13 cellular contexts compared by ENCODE assay signal in genomic region chr20:4633780-4634179, GRCh38. TPM values are rescaled to one million over a fixed set of nuclear protein-coding genes. Genes with fewer than 3 reads are reported as not detected.
A peak's percentile ranks its signal among the peaks of the same experiment; 100 is the strongest.
DNase-seq lines count a peak whose midpoint lies in the region; ATAC-seq and TF ChIP-seq lines count a peak whose summit lies in the region.
"Had no signal": no experiment of that assay in that cellular context is flagged by ENCODE, and none has a peak within 500 bp of the region (broad histone marks: within the 10 kb centered on the region; RNA-seq: fewer than 3 reads in every experiment).

No MANE protein-coding gene starts in this region.

- H3K4me2 ChIP-seq in PC-9 = peak overlapping the region; percentile 54
- H3K4me2 ChIP-seq: neural progenitor cell had no signal

- H4K20me1 ChIP-seq in PC-9 (ENCODE audit: insufficient read depth) = no peaks in the 10 kb centered on the region

- peak; percentile 61 for DNase-seq in Daoy (ENCODE audit: low read depth)
- peak; percentile 28 to 94 for DNase-seq in PC-9
- DNase-seq in epithelial cell of proximal tubule (ENCODE audit: low read depth) = peak; percentile 26
- peak; percentile 79 for DNase-seq in non-pigmented ciliary epithelial cell (ENCODE audit: low read depth)
- no peak for DNase-seq in activated CD4-positive, CD25-positive, alpha-beta regulatory T cell (lab: John Stamatoyannopoulos, UW)
- DNase-seq in NCI-H1930 (lab: John Stamatoyannopoulos, UW) = no peak
- DNase-seq: caudate nucleus, DMS153, H9, transverse colon had no signal

- H3K4me1 ChIP-seq in PC-9 (replicated peaks; ENCODE audit: insufficient read depth) = peaks cover 23% of the 10 kb centered on the region
- H3K4me1 ChIP-seq: neural progenitor cell, transverse colon had no signal

- peak overlapping the region; percentile 71 for H3K27ac ChIP-seq in PC-9
- H3K27ac ChIP-seq: neural progenitor cell, transverse colon had no signal

- BruUV-seq in PC-9 (replicated peaks; lab: Mats Ljungman, UMichigan) = no TSS peak

- POLR2A ChIA-PET in PC-9 (lab: Charles Lee; ENCODE audit: unreplicated experiment) = interaction anchor here (0.6 kb wide), 2 partner anchors 22 to 34 kb away, joined by 5 to 6 read pairs; no protein-coding TSS in a partner anchor

- TF ChIP-seq CTCF in PC-9 (conservative IDR thresholded peaks at IDR 0.05) (no peak), epithelial cell of proximal tubule (conservative IDR thresholded peaks at IDR 0.05; ENCODE audit: low read depth, low read length) (no peak)

- no peaks in the 10 kb centered on the region for H3K79me2 ChIP-seq in PC-9 (ENCODE audit: low read depth)

- no peaks in the 10 kb centered on the region for H3K9me2 ChIP-seq in PC-9 (ENCODE audit: insufficient read depth)

- no peaks in the 10 kb centered on the region for H3K36me3 ChIP-seq in PC-9 (ENCODE audit: low read depth)
- H3K36me3 ChIP-seq: neural progenitor cell, transverse colon had no signal

- H3K9me3 ChIP-seq in PC-9 (ENCODE audit: insufficient read depth, low read depth) = no peaks in the 10 kb centered on the region
- H3K9me3 ChIP-seq: transverse colon had no signal

- H3K27me3 ChIP-seq in PC-9 (ENCODE audit: insufficient read depth, low read depth) = no peaks in the 10 kb centered on the region
- H3K27me3 ChIP-seq: neural progenitor cell, transverse colon had no signal

- peaks cover 15% of the 10 kb centered on the region for H3F3A ChIP-seq in PC-9 (ENCODE audit: insufficient read depth, low read depth)

- ATAC-seq in HG02642 (IDR thresholded peaks at IDR 0.05; ENCODE audit: poor library complexity, unreplicated experiment) (no peak), HG03039 (IDR thresholded peaks at IDR 0.05; ENCODE audit: unreplicated experiment) (no peak)

- H3K4me3 ChIP-seq in PC-9 (no peak overlapping the region), epithelial cell of proximal tubule (ENCODE audit: low read depth, low read length) (no peak overlapping the region)
- H3K4me3 ChIP-seq: neural progenitor cell, transverse colon had no signal

- intact Hi-C loops in PC-9 (cut with micrococcal nuclease; ENCODE audit: unreplicated experiment) = loop anchor here (5.0 kb wide), 1 partner anchor 44 kb away; no protein-coding TSS in a partner anchor

- H2AFZ ChIP-seq in PC-9 = no peak overlapping the region
- H2AFZ ChIP-seq: neural progenitor cell had no signal

- CTCF ChIA-PET in PC-9 (lab: Charles Lee) = no interaction called here

RNA-seq across cellular contexts. Expression of gene PRNP, which starts 52.5 kb away (rescaled TPM):
- total RNA-seq in Daoy (2014; rRNA removed; shearing (Covaris generic)) = 54.9 and 64.8 TPM in 2 replicates
- total RNA-seq in PC-9 (2021) = 101 and 147 TPM in 2 replicates
- 55.0 and 60.2 TPM in 2 replicates for total RNA-seq in epithelial cell of proximal tubule

Comparison
In these comparisons a context has a peak if more than half of its experiments do, and no peak if none do; other contexts are left out.
1. DNase-seq: peak in Daoy (single experiment), PC-9 (2 of 2), epithelial cell of proximal tubule (single experiment) and non-pigmented ciliary epithelial cell (single experiment); none in activated CD4-positive, CD25-positive, alpha-beta regulatory T cell (0 of 4) and NCI-H1930 (0 of 2).